ENCODE assay signal across 13 cellular contexts in genomic region chr2:218853766-218854165, GRCh38. TPM values are rescaled to one million over a fixed set of nuclear protein-coding genes. Genes with fewer than 3 reads are reported as not detected.
DNase-seq lines count a peak whose midpoint lies in the region; ATAC-seq and TF ChIP-seq lines count a peak whose summit lies in the region.
"Had no signal": no experiment of that assay in that cellular context is flagged by ENCODE, and none has a peak within 500 bp of the region (broad histone marks: within the 10 kb centered on the region; RNA-seq: fewer than 3 reads in every experiment).

No MANE protein-coding gene starts in this region.

- in situ Hi-C loops in GM13976 (cut with MboI; ENCODE audit: low sequenced_read_pairs, unreplicated experiment), result loop anchor here (10.0 kb wide), 1 partner anchor 131 kb away; the partner anchor contains the start of gene FEV

- no peaks in the 10 kb centered on the region for H3K9me3 ChIP-seq in right atrium auricular region
- H3K9me3 ChIP-seq: tibial artery had no signal

- no peaks in the 10 kb centered on the region for H3K4me1 ChIP-seq in foreskin keratinocyte
- peaks cover 0 to under 1% of the 10 kb centered on the region in 2 donors for H3K4me1 ChIP-seq in right atrium auricular region

- H3K27me3 ChIP-seq in HL-60 (ENCODE audit: insufficient read depth, poor library complexity, severe bottlenecking), result peaks cover 37% of the 10 kb centered on the region
- H3K27me3 ChIP-seq in foreskin keratinocyte, result peaks cover 51% of the 10 kb centered on the region
- peaks cover 5 to 6% of the 10 kb centered on the region in 2 donors for H3K27me3 ChIP-seq in right atrium auricular region

- ATAC-seq in foreskin keratinocyte (peak; percentile 63), HG03135 (IDR thresholded peaks at IDR 0.05; ENCODE audit: unreplicated experiment) (no peak)

- H3K27ac ChIP-seq in HL-60 (replicated peaks), result no peak overlapping the region
- H3K27ac ChIP-seq in foreskin keratinocyte, result no peak overlapping the region
- H3K27ac ChIP-seq in right atrium auricular region, result no peak overlapping the region
- H3K27ac ChIP-seq: tibial artery had no signal

- TF ChIP-seq CTCF in HL-60 (IDR thresholded peaks at IDR 0.05; ENCODE audit: insufficient read depth, low read length), result no peak
- no peak for TF ChIP-seq CTCF in foreskin keratinocyte (conservative IDR thresholded peaks at IDR 0.05)
- no peak for TF ChIP-seq CTCF in GM13976 (IDR thresholded peaks at IDR 0.05; ENCODE audit: borderline replicate concordance, control extremely low read depth, extremely low read depth, insufficient read depth, missing control alignments)
- no peak for TF ChIP-seq CTCF in right atrium auricular region (IDR thresholded peaks at IDR 0.05)

- no peaks in the 10 kb centered on the region for H3K36me3 ChIP-seq in right atrium auricular region
- H3K36me3 ChIP-seq: tibial artery had no signal

- H3K4me3 ChIP-seq in HL-60 (replicated peaks; ENCODE audit: insufficient read depth, low read length), result no peak overlapping the region
- H3K4me3 ChIP-seq in right atrium auricular region, result no peak overlapping the region
- H3K4me3 ChIP-seq: tibial artery had no signal

- DNase-seq in A172 (ENCODE audit: low spot score), result peak; percentile 95
- peak; percentile 47 to 83 for DNase-seq in HL-60 (ENCODE audit: low read depth in 1 of 2, low spot score in 1 of 2)
- DNase-seq in RPMI7951 (ENCODE audit: low read depth), result peak; percentile 84
- peak in 1 of 2 donors; percentile 51 for DNase-seq in foreskin keratinocyte
- DNase-seq in GM13976 (ENCODE audit: low spot score), result no peak
- DNase-seq in right atrium auricular region (ENCODE audit: low spot score), result no peak
- no peak for DNase-seq in SKM-1 treated with dmso at 0.1 percent for 144 hours (lab: John Stamatoyannopoulos, UW; ENCODE audit: unreplicated experiment)
- DNase-seq: caudate nucleus, NCI-H510A treated with DMSO at 0.1 percent for 48 hours had no signal

RNA-seq across cellular contexts. Expression of gene WNT6, which starts 5.8 kb away (rescaled TPM):
- total RNA-seq in A172 (2014; rRNA removed; shearing (Covaris generic)), result 0.24 TPM in 1 of 2 replicates, not detected in the other
- 3.4 and 4.2 TPM in 2 replicates for total RNA-seq in RPMI7951 (2014; rRNA removed; shearing (Covaris generic))
- total RNA-seq in foreskin keratinocyte (not detected in 2 replicates), right atrium auricular region (1 to 10 TPM; 1.8 to 2.4 TPM)
- polyA plus RNA-seq in foreskin keratinocyte, result not detected in 2 replicates
- total RNA-seq: pulmonary artery endothelial cell; T-helper 1 cell treated with Interleukin-12 subunit alpha and Interleukin-12 subunit beta and Interleukin-4 antibody, amounts not matched to agents 30 ng/mL and 1 ng/mL, for 36 hours had no signal

RNA-seq across cellular contexts. Expression of gene PRKAG3, which starts 22.2 kb away (rescaled TPM):
- total RNA-seq in A172 (2014; rRNA removed; shearing (Covaris generic)), result not detected in 2 replicates
- not detected in 2 replicates for total RNA-seq in RPMI7951 (2014; rRNA removed; shearing (Covaris generic))
- total RNA-seq in foreskin keratinocyte, result not detected in 2 replicates
- polyA plus RNA-seq in foreskin keratinocyte, result not detected in 2 replicates
- total RNA-seq in right atrium auricular region, result under 1 TPM in 1 of 2 donors, not detected in 1; 0.19 TPM
- total RNA-seq: pulmonary artery endothelial cell; T-helper 1 cell treated with Interleukin-12 subunit alpha and Interleukin-12 subunit beta and Interleukin-4 antibody, amounts not matched to agents 30 ng/mL and 1 ng/mL, for 36 hours had no signal

RNA-seq across cellular contexts. Expression of gene WNT10A, which starts 26.9 kb away (rescaled TPM):
- 0.36 and 1.5 TPM in 2 replicates for total RNA-seq in A172 (2014; rRNA removed; shearing (Covaris generic))
- total RNA-seq in RPMI7951 (2014; rRNA removed; shearing (Covaris generic)), result 0.72 and 1.4 TPM in 2 replicates
- total RNA-seq in foreskin keratinocyte, result 2.8 and 3.5 TPM in 2 replicates
- polyA plus RNA-seq in foreskin keratinocyte, result 2.8 and 4.1 TPM in 2 replicates
- total RNA-seq in right atrium auricular region, result 1 to 10 TPM in 1 of 2 donors, under 1 TPM in 1; 0.90 to 1.2 TPM
- total RNA-seq: pulmonary artery endothelial cell had no signal

Comparison
In these comparisons a context has a peak if more than half of its experiments do, and no peak if none do; other contexts are left out.
1. DNase-seq: peak in A172 (single experiment), HL-60 (2 of 2) and RPMI7951 (single experiment); none in GM13976 (single experiment), right atrium auricular region (single experiment) and SKM-1 treated with dmso at 0.1 percent for 144 hours (single experiment).